8 cellular contexts compared by ENCODE assay signal in the genomic region with DNA sequence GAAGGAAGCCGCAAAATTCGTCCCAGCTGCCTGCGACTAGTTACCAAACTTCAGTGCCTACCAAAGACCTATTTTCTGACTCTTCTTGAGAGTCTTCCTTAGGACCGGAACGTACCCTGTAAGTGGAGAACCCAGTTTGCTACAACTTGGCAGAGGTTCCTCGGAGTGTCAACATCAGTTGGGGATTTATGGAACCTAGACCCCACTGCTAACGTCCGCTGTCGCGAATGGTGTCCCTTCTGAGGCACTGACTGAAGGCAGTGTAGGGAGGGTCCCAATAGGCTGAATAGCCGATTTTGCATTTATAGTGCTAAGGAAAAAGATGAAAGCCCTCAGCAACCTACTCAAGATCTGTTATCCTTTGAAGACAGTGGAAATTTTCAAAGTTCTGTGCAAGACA. TPM values are rescaled to one million over a fixed set of nuclear protein-coding genes. Genes with fewer than 3 reads are reported as not detected.
A peak's percentile ranks its signal among the peaks of the same experiment; 100 is the strongest.
DNase-seq lines count a peak whose midpoint lies in the region; ATAC-seq and TF ChIP-seq lines count a peak whose summit lies in the region.

No MANE protein-coding gene starts in this region.

- H3K79me2 ChIP-seq in SK-N-SH (ENCODE audit: insufficient read depth) = peaks cover 44% of the 10 kb centered on the region

- peaks cover 71% of the 10 kb centered on the region for H3K36me3 Mint-ChIP-seq in activated CD8-positive, alpha-beta T cell treated with anti-CD3 and anti-CD28 coated beads, Interleukin-2, amount 10 ng/mL, durations not matched to agents 7 days and 5 days (ENCODE audit: low read depth)
- H3K36me3 Mint-ChIP-seq in immature natural killer cell = peaks cover 0 to 8% (median 8%) of the 10 kb centered on the region in 3 donors

- ATAC-seq in SK-N-SH treated with all-trans-retinoic acid at 6 μM for 48 hours (no peak), HG02678 (IDR thresholded peaks at IDR 0.05; ENCODE audit: unreplicated experiment) (no peak)
- peak; percentile 2 for ATAC-seq in activated CD8-positive, alpha-beta T cell treated with anti-CD3 and anti-CD28 coated beads, Interleukin-2, amount 10 ng/mL, durations not matched to agents 7 days and 5 days

- no peaks in the 10 kb centered on the region for H3K9me3 Mint-ChIP-seq in activated CD8-positive, alpha-beta T cell treated with anti-CD3 and anti-CD28 coated beads, Interleukin-2, amount 10 ng/mL, durations not matched to agents 7 days and 5 days (ENCODE audit: insufficient read depth)
- H3K9me3 Mint-ChIP-seq in immature natural killer cell = no peaks in the 10 kb centered on the region

- H3K4me3 Mint-ChIP-seq in activated CD8-positive, alpha-beta T cell treated with anti-CD3 and anti-CD28 coated beads, Interleukin-2, amount 10 ng/mL, durations not matched to agents 7 days and 5 days = peak overlapping the region; percentile 78
- H3K4me3 Mint-ChIP-seq in immature natural killer cell = peak overlapping the region; percentile 72 to 83 (median 79)

- no peak for TF ChIP-seq RAD21 in SK-N-SH (IDR thresholded peaks at IDR 0.05; ENCODE audit: low read length)

- 0 out of 2 replicates have a peak overlapping the region, but pooled peaks have one; percentile 12 for H3K9ac ChIP-seq in SK-N-SH

- peaks cover 5 to 13% of the 10 kb centered on the region in 2 experiments; a peak in 3 of 4 replicates for H3K4me1 ChIP-seq in SK-N-SH (ENCODE audit: control insufficient read depth in 1 of 2, insufficient read depth in 2 of 2, low read depth in 1 of 2, low read length in 1 of 2)

- H3K4me1 Mint-ChIP-seq in activated CD8-positive, alpha-beta T cell treated with anti-CD3 and anti-CD28 coated beads, Interleukin-2, amount 10 ng/mL, durations not matched to agents 7 days and 5 days (ENCODE audit: low read depth) = peaks cover 35% of the 10 kb centered on the region
- H3K4me1 Mint-ChIP-seq in immature natural killer cell = peaks cover 56 to 64% of the 10 kb centered on the region in 2 donors

- POLR2A ChIA-PET in SK-N-SH (lab: Yijun Ruan, JAX) = interaction anchor here (0.5 kb wide), 1 partner anchor 40 kb away, joined by 4 read pairs; no protein-coding TSS in a partner anchor
- POLR2A ChIA-PET in activated CD8-positive, alpha-beta T cell treated with anti-CD3 and anti-CD28 coated beads, Interleukin-2, amount 10 ng/mL, durations not matched to agents 7 days and 5 days (lab: Charles Lee) = interaction anchor here (0.6 to 11.0 kb wide), 27 partner anchors 9 to 637 kb away, joined by 3 to 348 read pairs (median 10); no protein-coding TSS in a partner anchor

- peaks cover 19% of the 10 kb centered on the region for H3F3A ChIP-seq in SK-N-SH (replicated peaks; ENCODE audit: insufficient read depth)

- DNase-seq in SK-N-SH (no peak), immature natural killer cell (no peak), superior temporal gyrus (ENCODE audit: extremely low spot score) (peak; percentile 56), substantia nigra (lab: John Stamatoyannopoulos, UW) (no peak), RKO (ENCODE audit: low spot score) (no peak)
- DNase-seq in activated CD8-positive, alpha-beta T cell treated with anti-CD3 and anti-CD28 coated beads, Interleukin-2, amount 10 ng/mL, durations not matched to agents 7 days and 5 days = no peak

- no peaks in the 10 kb centered on the region for H3K36me3 ChIP-seq in SK-N-SH (replicated peaks in 1 of 2; ENCODE audit: control insufficient read depth in 1 of 2, insufficient read depth in 2 of 2, low read length in 1 of 2)

- H3K27ac Mint-ChIP-seq in activated CD8-positive, alpha-beta T cell treated with anti-CD3 and anti-CD28 coated beads, Interleukin-2, amount 10 ng/mL, durations not matched to agents 7 days and 5 days = peak overlapping the region; percentile 83
- peak overlapping the region; percentile 80 to 95 (median 90) for H3K27ac Mint-ChIP-seq in immature natural killer cell

- H4K20me1 ChIP-seq in SK-N-SH (ENCODE audit: insufficient read depth) = peaks cover 10% of the 10 kb centered on the region; the same call in 1 of the 2 replicates

- peak overlapping the region; percentile 78 to 92 for H3K4me3 ChIP-seq in SK-N-SH (ENCODE audit: low read depth in 2 of 2, low read length in 1 of 2)

- no peaks in the 10 kb centered on the region for H3K9me3 ChIP-seq in SK-N-SH

- WGBS in SK-N-SH (ENCODE audit: low lambda C conversion rate) = 22% methylated on average over 9 of the region's 11 CpGs

- TF ChIP-seq CTCF in SK-N-SH (IDR thresholded peaks at IDR 0.05) = no peak

- CTCF ChIA-PET in SK-N-SH (lab: Yijun Ruan, JAX) = interaction anchor here (1.0 kb wide), 1 partner anchor 94 kb away, joined by 3 read pairs; no protein-coding TSS in a partner anchor
- CTCF ChIA-PET in activated CD8-positive, alpha-beta T cell treated with anti-CD3 and anti-CD28 coated beads, Interleukin-2, amount 10 ng/mL, durations not matched to agents 7 days and 5 days (lab: Charles Lee) = interaction anchor here (1.1 to 4.6 kb wide), 5 partner anchors 48 to 104 kb away, joined by 3 to 26 read pairs (median 12); no protein-coding TSS in a partner anchor

- H3K27me3 Mint-ChIP-seq in activated CD8-positive, alpha-beta T cell treated with anti-CD3 and anti-CD28 coated beads, Interleukin-2, amount 10 ng/mL, durations not matched to agents 7 days and 5 days (ENCODE audit: low read depth) = no peaks in the 10 kb centered on the region
- H3K27me3 Mint-ChIP-seq in immature natural killer cell (ENCODE audit: low read depth in 3 of 3) = peaks cover 19 to 36% (median 32%) of the 10 kb centered on the region in 3 donors

- H3K27me3 ChIP-seq in SK-N-SH (ENCODE audit: insufficient read depth) = no peaks in the 10 kb centered on the region

- no peak for TF ChIP-seq EP300 in SK-N-SH (IDR thresholded peaks at IDR 0.05; ENCODE audit: borderline replicate concordance in 1 of 2, low read depth in 1 of 2, low read length in 1 of 2)

- H3K4me2 ChIP-seq in SK-N-SH = peak overlapping the region; percentile 82

- H2AFZ ChIP-seq in SK-N-SH (ENCODE audit: low read depth) = peak overlapping the region; percentile 70

- H3K9me2 ChIP-seq in SK-N-SH = no peaks in the 10 kb centered on the region

- H3K27ac ChIP-seq in SK-N-SH (ENCODE audit: low read depth in 2 of 2, low read length in 1 of 2) (no peak overlapping the region), substantia nigra (ENCODE audit: low read depth, low read length, poor library complexity, severe bottlenecking) (no peak overlapping the region)

TF ChIP-seq in SK-N-SH, 30 proteins besides CTCF, POLR2A, EP300 and RAD21 (continues in another document):
- TF ChIP-seq SIN3A (IDR thresholded peaks at IDR 0.05; ENCODE audit: borderline replicate concordance, low read depth, low read length) (no peak), MXI1 (IDR thresholded peaks at IDR 0.05; ENCODE audit: low read depth, low read length) (no peak), RCOR1 (IDR thresholded peaks at IDR 0.05; ENCODE audit: low read length) (no peak), FOSL2 (IDR thresholded peaks at IDR 0.05; ENCODE audit: borderline replicate concordance, low read depth) (no peak)
- TF ChIP-seq, protein P1, sequence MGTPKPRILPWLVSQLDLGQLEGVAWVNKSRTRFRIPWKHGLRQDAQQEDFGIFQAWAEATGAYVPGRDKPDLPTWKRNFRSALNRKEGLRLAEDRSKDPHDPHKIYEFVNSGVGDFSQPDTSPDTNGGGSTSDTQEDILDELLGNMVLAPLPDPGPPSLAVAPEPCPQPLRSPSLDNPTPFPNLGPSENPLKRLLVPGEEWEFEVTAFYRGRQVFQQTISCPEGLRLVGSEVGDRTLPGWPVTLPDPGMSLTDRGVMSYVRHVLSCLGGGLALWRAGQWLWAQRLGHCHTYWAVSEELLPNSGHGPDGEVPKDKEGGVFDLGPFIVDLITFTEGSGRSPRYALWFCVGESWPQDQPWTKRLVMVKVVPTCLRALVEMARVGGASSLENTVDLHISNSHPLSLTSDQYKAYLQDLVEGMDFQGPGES (IDR thresholded peaks at IDR 0.05; ENCODE audit: low read depth, low read length) = no peak

TF ChIP-seq in SK-N-SH treated with all-trans-retinoic acid at 6 μM for 48 hours, 23 proteins besides CTCF, POLR2A, EP300 and RAD21 (continues in another document):
- TF ChIP-seq GLIS3 (CRISPR knock-in tag; IDR thresholded peaks at IDR 0.05) = no peak
- TF ChIP-seq, protein P2, sequence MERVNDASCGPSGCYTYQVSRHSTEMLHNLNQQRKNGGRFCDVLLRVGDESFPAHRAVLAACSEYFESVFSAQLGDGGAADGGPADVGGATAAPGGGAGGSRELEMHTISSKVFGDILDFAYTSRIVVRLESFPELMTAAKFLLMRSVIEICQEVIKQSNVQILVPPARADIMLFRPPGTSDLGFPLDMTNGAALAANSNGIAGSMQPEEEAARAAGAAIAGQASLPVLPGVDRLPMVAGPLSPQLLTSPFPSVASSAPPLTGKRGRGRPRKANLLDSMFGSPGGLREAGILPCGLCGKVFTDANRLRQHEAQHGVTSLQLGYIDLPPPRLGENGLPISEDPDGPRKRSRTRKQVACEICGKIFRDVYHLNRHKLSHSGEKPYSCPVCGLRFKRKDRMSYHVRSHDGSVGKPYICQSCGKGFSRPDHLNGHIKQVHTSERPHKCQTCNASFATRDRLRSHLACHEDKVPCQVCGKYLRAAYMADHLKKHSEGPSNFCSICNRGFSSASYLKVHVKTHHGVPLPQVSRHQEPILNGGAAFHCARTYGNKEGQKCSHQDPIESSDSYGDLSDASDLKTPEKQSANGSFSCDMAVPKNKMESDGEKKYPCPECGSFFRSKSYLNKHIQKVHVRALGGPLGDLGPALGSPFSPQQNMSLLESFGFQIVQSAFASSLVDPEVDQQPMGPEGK (CRISPR knock-in tag; IDR thresholded peaks at IDR 0.05; ENCODE audit: borderline replicate concordance) = no peak
- no peak for TF ChIP-seq PPARA (CRISPR knock-in tag; IDR thresholded peaks at IDR 0.05; ENCODE audit: borderline replicate concordance)
- TF ChIP-seq ESRRG (CRISPR knock-in tag; IDR thresholded peaks at IDR 0.05) = no peak
- TF ChIP-seq OSR1 (CRISPR knock-in tag; IDR thresholded peaks at IDR 0.05) = no peak

RNA-seq across cellular contexts. Expression of a gene that starts 0.6 kb away (rescaled TPM):
- polyA plus RNA-seq in SK-N-SH (2012; rRNA removed) (5.1 and 6.1 TPM in 2 replicates), immature natural killer cell (10 to 100 TPM; 45.8 to 68.1 (median 68.0) TPM)
- 6.4 and 7.7 TPM in 2 replicates for polyA plus RNA-seq in SK-N-SH (2012; cell fraction: cytosol; rRNA removed)
- 4.8 and 9.5 TPM in 2 replicates for polyA plus RNA-seq in SK-N-SH (2012; cell fraction: nucleus; rRNA removed)
- total RNA-seq in activated CD8-positive, alpha-beta T cell treated with anti-CD3 and anti-CD28 coated beads, Interleukin-2, amount 10 ng/mL, durations not matched to agents 7 days and 5 days = 100 to 1,000 TPM; 453 to 469 TPM

Comparison
In these comparisons a context has a peak if more than half of its experiments do, and no peak if none do; other contexts are left out.
1. RNA of a gene that starts 0.6 kb away (polyA plus RNA-seq): 45.8 to 68.1 TPM in immature natural killer cell; 4.8 to 9.5 TPM in SK-N-SH; every median in the first group is over 4 times any median in the second.